ENCODE assay signal across 1 cellular context in the genomic region with DNA sequence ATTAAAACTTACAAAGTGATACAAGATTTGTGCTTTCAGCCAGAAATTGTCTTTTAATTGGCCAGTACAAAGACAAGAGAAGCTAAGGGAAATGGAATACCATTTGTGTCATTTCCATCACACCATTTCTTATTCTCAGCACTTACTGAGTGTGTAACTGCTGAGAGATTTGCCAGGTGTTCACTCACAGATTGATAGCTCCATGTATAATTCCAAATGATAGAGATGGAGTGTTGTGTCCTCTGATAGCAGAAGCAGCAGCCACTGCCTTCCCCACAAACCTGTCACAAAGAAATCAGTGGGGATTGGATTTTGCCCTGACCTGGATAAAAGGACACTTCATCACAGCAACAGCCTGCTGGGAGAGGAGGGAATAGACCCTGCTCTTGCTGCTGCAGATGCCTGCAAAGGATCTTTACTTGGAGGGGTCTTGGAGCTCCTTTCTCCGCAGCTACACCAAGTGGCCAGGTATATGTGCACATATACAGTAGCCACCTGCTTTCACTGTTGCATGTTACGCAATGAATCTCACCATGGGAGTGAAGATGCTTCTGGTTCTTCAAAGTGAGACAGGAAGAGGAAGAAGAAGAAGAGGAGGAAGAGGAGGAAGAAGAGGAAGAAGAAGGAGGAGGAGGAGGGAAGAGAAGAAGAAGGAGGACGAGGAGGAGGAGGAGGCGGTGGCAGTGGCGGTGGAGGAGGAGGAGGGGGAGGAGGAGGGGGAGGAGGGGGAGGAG.
TF ChIP-seq lines count a peak whose summit lies in the region.

No MANE protein-coding gene starts in this region.

TF ChIP-seq in HEK293, 187 proteins besides CTCF, POLR2A, EP300 and RAD21:
- TF ChIP-seq, protein P1, sequence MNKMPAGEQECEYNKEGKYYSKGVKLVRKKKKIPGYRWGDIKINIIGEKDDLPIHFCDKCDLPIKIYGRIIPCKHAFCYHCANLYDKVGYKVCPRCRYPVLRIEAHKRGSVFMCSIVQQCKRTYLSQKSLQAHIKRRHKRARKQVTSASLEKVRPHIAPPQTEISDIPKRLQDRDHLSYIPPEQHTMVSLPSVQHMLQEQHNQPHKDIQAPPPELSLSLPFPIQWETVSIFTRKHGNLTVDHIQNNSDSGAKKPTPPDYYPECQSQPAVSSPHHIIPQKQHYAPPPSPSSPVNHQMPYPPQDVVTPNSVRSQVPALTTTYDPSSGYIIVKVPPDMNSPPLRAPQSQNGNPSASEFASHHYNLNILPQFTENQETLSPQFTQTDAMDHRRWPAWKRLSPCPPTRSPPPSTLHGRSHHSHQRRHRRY (tag by site-specific recombination; IDR thresholded peaks at IDR 0.05) = no peak
- TF ChIP-seq, protein P2, sequence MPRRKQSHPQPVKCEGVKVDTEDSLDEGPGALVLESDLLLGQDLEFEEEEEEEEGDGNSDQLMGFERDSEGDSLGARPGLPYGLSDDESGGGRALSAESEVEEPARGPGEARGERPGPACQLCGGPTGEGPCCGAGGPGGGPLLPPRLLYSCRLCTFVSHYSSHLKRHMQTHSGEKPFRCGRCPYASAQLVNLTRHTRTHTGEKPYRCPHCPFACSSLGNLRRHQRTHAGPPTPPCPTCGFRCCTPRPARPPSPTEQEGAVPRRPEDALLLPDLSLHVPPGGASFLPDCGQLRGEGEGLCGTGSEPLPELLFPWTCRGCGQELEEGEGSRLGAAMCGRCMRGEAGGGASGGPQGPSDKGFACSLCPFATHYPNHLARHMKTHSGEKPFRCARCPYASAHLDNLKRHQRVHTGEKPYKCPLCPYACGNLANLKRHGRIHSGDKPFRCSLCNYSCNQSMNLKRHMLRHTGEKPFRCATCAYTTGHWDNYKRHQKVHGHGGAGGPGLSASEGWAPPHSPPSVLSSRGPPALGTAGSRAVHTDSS (tag by site-specific recombination; IDR thresholded peaks at IDR 0.05) = peak; percentile 77
- TF ChIP-seq ZNF214 (tag by site-specific recombination; IDR thresholded peaks at IDR 0.05; ENCODE audit: borderline replicate concordance) = no peak
